In genomic region chr20:32296874-32297420, GRCh38 we compare ENCODE assay signal across 28 cellular contexts. TPM values are rescaled to one million over a fixed set of nuclear protein-coding genes. Genes with fewer than 3 reads are reported as not detected.
A peak's percentile ranks its signal among the peaks of the same experiment; 100 is the strongest.
DNase-seq lines count a peak whose midpoint lies in the region; ATAC-seq, FAIRE-seq and TF ChIP-seq lines count a peak whose summit lies in the region.
"Had no signal": no experiment of that assay in that cellular context is flagged by ENCODE, and none has a peak within 500 bp of the region (broad histone marks: within the 10 kb centered on the region; RNA-seq: fewer than 3 reads in every experiment).

No MANE protein-coding gene starts in this region.

- no peak overlapping the region for H3K4me2 ChIP-seq in Karpas-422 (ENCODE audit: low read depth, low read length, poor library complexity, severe bottlenecking)
- no peak overlapping the region for H3K4me2 ChIP-seq in K562 (ENCODE audit: insufficient read depth, low read length)
- H3K4me2 ChIP-seq in MM.1S (ENCODE audit: low read depth, low read length) = no peak overlapping the region

- no peak for TF ChIP-seq EP300 in K562 (IDR thresholded peaks at IDR 0.05; ENCODE audit: low read length)

- H3K27ac Mint-ChIP-seq in CD4-positive, CD25-positive, alpha-beta regulatory T cell = peak overlapping the region; percentile 13 to 43 (median 26)
- no peak overlapping the region for H3K27ac Mint-ChIP-seq in naive thymus-derived CD4-positive, alpha-beta T cell
- H3K27ac Mint-ChIP-seq: activated CD8-positive, alpha-beta T cell treated with anti-CD3 and anti-CD28 coated beads, Interleukin-2, amount 10 ng/mL, durations not matched to agents 7 days and 5 days; activated naive CD4-positive, alpha-beta T cell treated with anti-CD3 and anti-CD28 coated beads for 36 hours; dendritic cell treated with granulocyte-macrophage colony-stimulating factor and Interleukin-4, amounts not matched to agents 40 ng/mL and 50 ng/mL, for 4 days; endodermal cell had no signal

- CTCF ChIA-PET in K562 (lab: Yijun Ruan, JAX; ENCODE audit: low intra/inter-chr PET ratio) = no interaction called here
- CTCF ChIA-PET in naive thymus-derived CD4-positive, alpha-beta T cell (lab: Charles Lee) = interaction anchor here (0.6 kb wide), 1 partner anchor 14 kb away, joined by 3 read pairs; no protein-coding TSS in a partner anchor

- in situ Hi-C loops in K562 (cut with MboI) = no loop called here

- whole genome bisulfite sequencing in K562 (ENCODE audit: insufficient coverage, low coverage, missing lambda C conversion rate) = 49% methylated on average over 6 of the region's 6 CpGs
- WGBS in liver = 42% methylated on average over 6 of the region's 6 CpGs

- no TSS peak for BruUV-seq in K562 (replicated peaks; lab: Mats Ljungman, UMichigan)

- no peaks in the 10 kb centered on the region for H3K36me3 ChIP-seq in CD4-positive, CD25-positive, alpha-beta regulatory T cell (ENCODE audit: control insufficient read depth, insufficient read depth, low read length)
- H3K36me3 ChIP-seq in Karpas-422 (ENCODE audit: insufficient read depth, low read length) (no peaks in the 10 kb centered on the region), K562 (ENCODE audit: control insufficient read depth, insufficient read depth, low read length) (no peaks in the 10 kb centered on the region), liver (ENCODE audit: control insufficient read depth in 4 of 4, insufficient read depth in 3 of 4, low read depth in 1 of 4, low read length in 3 of 4) (no peaks in the 10 kb centered on the region), MM.1S (replicated peaks; ENCODE audit: insufficient read depth, low read length) (no peaks in the 10 kb centered on the region)
- no peaks in the 10 kb centered on the region for H3K36me3 ChIP-seq in naive thymus-derived CD4-positive, alpha-beta T cell (ENCODE audit: control insufficient read depth in 2 of 3, insufficient read depth in 3 of 3, low read length in 3 of 3)
- H3K36me3 ChIP-seq: BE2C, esophagus muscularis mucosa, gastroesophageal sphincter, SJSA1, upper lobe of right lung had no signal

- POLR2A ChIA-PET in K562 (lab: Yijun Ruan, JAX) = no interaction called here
- POLR2A ChIA-PET in naive thymus-derived CD4-positive, alpha-beta T cell (lab: Charles Lee) = no interaction called here

- H3K9ac ChIP-seq in Karpas-422 (ENCODE audit: low read length) = no peak overlapping the region
- no peak overlapping the region for H3K9ac ChIP-seq in K562 (ENCODE audit: insufficient read depth in 1 of 2, low read depth in 2 of 2, low read length in 2 of 2)
- peak overlapping the region; percentile 25 to 27 for H3K9ac ChIP-seq in liver (ENCODE audit: low read depth in 1 of 2, low read length in 2 of 2)
- no peak overlapping the region for H3K9ac ChIP-seq in MM.1S (ENCODE audit: low read length)

- peaks cover 34 to 43% (median 37%) of the 10 kb centered on the region in 4 donors for H3K4me1 Mint-ChIP-seq in CD4-positive, CD25-positive, alpha-beta regulatory T cell
- H3K4me1 Mint-ChIP-seq in naive thymus-derived CD4-positive, alpha-beta T cell = peaks cover 9 to 30% (median 22%) of the 10 kb centered on the region in 7 donors
- H3K4me1 Mint-ChIP-seq: endodermal cell had no signal

- no peak for TF ChIP-seq POLR2A in K562 (conservative IDR thresholded peaks at IDR 0.05)

- peak overlapping the region in 1 of 4 donors; percentile 20 for H3K4me3 Mint-ChIP-seq in CD4-positive, CD25-positive, alpha-beta regulatory T cell
- no peak overlapping the region for H3K4me3 Mint-ChIP-seq in naive thymus-derived CD4-positive, alpha-beta T cell
- H3K4me3 Mint-ChIP-seq: activated CD8-positive, alpha-beta T cell treated with anti-CD3 and anti-CD28 coated beads, Interleukin-2, amount 10 ng/mL, durations not matched to agents 7 days and 5 days; activated naive CD4-positive, alpha-beta T cell treated with anti-CD3 and anti-CD28 coated beads for 36 hours; dendritic cell treated with granulocyte-macrophage colony-stimulating factor and Interleukin-4, amounts not matched to agents 40 ng/mL and 50 ng/mL, for 4 days; endodermal cell; immature natural killer cell had no signal

- H3K4me3 ChIP-seq in CD4-positive, CD25-positive, alpha-beta regulatory T cell (ENCODE audit: low read depth, low read length) = no peak overlapping the region
- H3K4me3 ChIP-seq in Karpas-422 (ENCODE audit: low read length) (no peak overlapping the region), K562 (no peak overlapping the region), liver (ENCODE audit: low read depth in 1 of 3, low read length in 3 of 3) (peak overlapping the region in 1 of 3 donors; percentile 32), MM.1S (ENCODE audit: low read length) (no peak overlapping the region)
- H3K4me3 ChIP-seq in naive thymus-derived CD4-positive, alpha-beta T cell (ENCODE audit: low read length) = no peak overlapping the region
- H3K4me3 ChIP-seq: esophagus muscularis mucosa, gastroesophageal sphincter, SJSA1, upper lobe of right lung had no signal

- no peaks in the 10 kb centered on the region for H3K27me3 ChIP-seq in CD4-positive, CD25-positive, alpha-beta regulatory T cell (ENCODE audit: control insufficient read depth, insufficient read depth, low read length)
- H3K27me3 ChIP-seq in Karpas-422 (ENCODE audit: low read length) (no peaks in the 10 kb centered on the region), K562 (ENCODE audit: control insufficient read depth in 2 of 2, insufficient read depth in 2 of 2, low read length in 2 of 2) (no peaks in the 10 kb centered on the region), liver (ENCODE audit: control insufficient read depth in 4 of 4, insufficient read depth in 4 of 4, low read length in 3 of 4) (no peaks in the 10 kb centered on the region), MM.1S (replicated peaks; ENCODE audit: insufficient read depth, low read length) (no peaks in the 10 kb centered on the region)
- H3K27me3 ChIP-seq in naive thymus-derived CD4-positive, alpha-beta T cell (ENCODE audit: control insufficient read depth in 2 of 2, insufficient read depth in 2 of 2, low read length in 2 of 2) = no peaks in the 10 kb centered on the region
- H3K27me3 ChIP-seq: BE2C, esophagus muscularis mucosa, gastroesophageal sphincter, SJSA1, upper lobe of right lung had no signal

- TF ChIP-seq CTCF in K562 (IDR thresholded peaks at IDR 0.05 in 2 of 3, conservative IDR thresholded peaks at IDR 0.05 in 1 of 3; ENCODE audit: insufficient read depth in 2 of 3, low read depth in 1 of 3, low read length in 3 of 3) (no peak), liver (IDR thresholded peaks at IDR 0.05; ENCODE audit: low read depth, low read length, missing input control) (no peak), MM.1S (IDR thresholded peaks at IDR 0.05; ENCODE audit: low read length) (no peak)

- no peaks in the 10 kb centered on the region for H3K9me3 ChIP-seq in CD4-positive, CD25-positive, alpha-beta regulatory T cell (ENCODE audit: control insufficient read depth in 2 of 2, low read length in 2 of 2)
- H3K9me3 ChIP-seq in Karpas-422 (ENCODE audit: low read length) (no peaks in the 10 kb centered on the region), K562 (replicated peaks; ENCODE audit: control insufficient read depth, insufficient read depth, low read depth, low read length) (no peaks in the 10 kb centered on the region), liver (ENCODE audit: control insufficient read depth in 4 of 4, low read length in 3 of 4) (no peaks in the 10 kb centered on the region), MM.1S (replicated peaks; ENCODE audit: insufficient read depth, low read length) (no peaks in the 10 kb centered on the region)
- no peaks in the 10 kb centered on the region for H3K9me3 ChIP-seq in naive thymus-derived CD4-positive, alpha-beta T cell (ENCODE audit: control insufficient read depth in 2 of 3, low read length in 3 of 3)
- H3K9me3 ChIP-seq: BE2C, esophagus muscularis mucosa, gastroesophageal sphincter, SJSA1, upper lobe of right lung had no signal

- peaks cover 11% of the 10 kb centered on the region for H3K36me3 Mint-ChIP-seq in CD4-positive, CD25-positive, alpha-beta regulatory T cell
- H3K36me3 Mint-ChIP-seq in naive thymus-derived CD4-positive, alpha-beta T cell = peaks cover 0 to 5% (median 0%) of the 10 kb centered on the region in 5 donors
- H3K36me3 Mint-ChIP-seq: naive B cell had no signal

- no peaks in the 10 kb centered on the region for H3K9me3 Mint-ChIP-seq in CD4-positive, CD25-positive, alpha-beta regulatory T cell
- no peaks in the 10 kb centered on the region for H3K9me3 Mint-ChIP-seq in naive thymus-derived CD4-positive, alpha-beta T cell
- H3K9me3 Mint-ChIP-seq: activated naive CD4-positive, alpha-beta T cell treated with anti-CD3 and anti-CD28 coated beads for 36 hours; dendritic cell treated with granulocyte-macrophage colony-stimulating factor and Interleukin-4, amounts not matched to agents 40 ng/mL and 50 ng/mL, for 4 days; endodermal cell; immature natural killer cell; naive B cell had no signal

- H3K27ac ChIP-seq in CD4-positive, CD25-positive, alpha-beta regulatory T cell (ENCODE audit: insufficient read depth, low read length, poor library complexity, severe bottlenecking) = no peak overlapping the region
- H3K27ac ChIP-seq in Karpas-422 (ENCODE audit: low read length) (peak overlapping the region; percentile 22; the same call in 1 of the 2 replicates), K562 (ENCODE audit: extremely low read depth, low read depth, low read length) (no peak overlapping the region), liver (ENCODE audit: low read depth in 1 of 2, low read length in 2 of 2) (peak overlapping the region; percentile 54 to 59), MM.1S (ENCODE audit: low read length) (no peak overlapping the region)
- H3K27ac ChIP-seq in naive thymus-derived CD4-positive, alpha-beta T cell (ENCODE audit: low read depth, low read length) = no peak overlapping the region
- H3K27ac ChIP-seq: SJSA1, upper lobe of right lung had no signal

- peaks cover 6% of the 10 kb centered on the region for H3K4me1 ChIP-seq in CD4-positive, CD25-positive, alpha-beta regulatory T cell (ENCODE audit: control insufficient read depth, insufficient read depth, low read length, poor library complexity, severe bottlenecking)
- peaks cover 28% of the 10 kb centered on the region for H3K4me1 ChIP-seq in Karpas-422 (ENCODE audit: low read length)
- no peaks in the 10 kb centered on the region; a peak in 1 of 5 replicates for H3K4me1 ChIP-seq in K562 (replicated peaks in 1 of 2; ENCODE audit: control insufficient read depth in 2 of 2, insufficient read depth in 2 of 2, low read length in 2 of 2)
- peaks cover 0 to 34% (median 28%) of the 10 kb centered on the region in 4 donors for H3K4me1 ChIP-seq in liver (ENCODE audit: control insufficient read depth in 4 of 4, insufficient read depth in 4 of 4, low read length in 3 of 4)
- H3K4me1 ChIP-seq in MM.1S (ENCODE audit: low read length) = no peaks in the 10 kb centered on the region
- no peaks in the 10 kb centered on the region for H3K4me1 ChIP-seq in naive thymus-derived CD4-positive, alpha-beta T cell (ENCODE audit: control insufficient read depth in 2 of 2, insufficient read depth in 2 of 2, low read length in 2 of 2)
- H3K4me1 ChIP-seq: SJSA1, upper lobe of right lung had no signal

- H3K27me3 Mint-ChIP-seq in CD4-positive, CD25-positive, alpha-beta regulatory T cell = no peaks in the 10 kb centered on the region
- H3K27me3 Mint-ChIP-seq in naive thymus-derived CD4-positive, alpha-beta T cell = no peaks in the 10 kb centered on the region
- H3K27me3 Mint-ChIP-seq: dendritic cell treated with granulocyte-macrophage colony-stimulating factor and Interleukin-4, amounts not matched to agents 40 ng/mL and 50 ng/mL, for 4 days; naive B cell had no signal

- no peak for TF ChIP-seq RAD21 in K562 (CRISPR knock-in tag; conservative IDR thresholded peaks at IDR 0.05 in 1 of 2, IDR thresholded peaks at IDR 0.05 in 1 of 2)
- TF ChIP-seq RAD21 in liver (IDR thresholded peaks at IDR 0.05) = no peak

- peak; percentile 48 for FAIRE-seq in K562 (lab: Jason Lieb, UNC)
- FAIRE-seq: small intestine had no signal

- peaks cover 94% of the 10 kb centered on the region for H3K79me2 ChIP-seq in Karpas-422 (ENCODE audit: low read length)
- H3K79me2 ChIP-seq in K562 (ENCODE audit: control insufficient read depth, insufficient read depth, low read length) = no peaks in the 10 kb centered on the region
- H3K79me2 ChIP-seq in MM.1S (ENCODE audit: low read length) = peaks cover 22% of the 10 kb centered on the region; the same call in 1 of the 2 replicates

- no peaks in the 10 kb centered on the region for H3F3A ChIP-seq in MM.1S (ENCODE audit: insufficient read depth, low read length)

- no peak for ATAC-seq in CD4-positive, CD25-positive, alpha-beta regulatory T cell (ENCODE audit: low read depth in 2 of 2)
- ATAC-seq in K562 = no peak
- no peak for ATAC-seq in naive thymus-derived CD4-positive, alpha-beta T cell
- ATAC-seq: activated CD8-positive, alpha-beta T cell treated with anti-CD3 and anti-CD28 coated beads, Interleukin-2, amount 10 ng/mL, durations not matched to agents 7 days and 5 days; gastroesophageal sphincter; upper lobe of right lung had no signal

- H2AFZ ChIP-seq in Karpas-422 (ENCODE audit: low read length) (no peak overlapping the region), K562 (ENCODE audit: low read depth, low read length) (no peak overlapping the region), MM.1S (ENCODE audit: low read length) (no peak overlapping the region)

- no peak for DNase-seq in CD4-positive, CD25-positive, alpha-beta regulatory T cell
- DNase-seq in Karpas-422 (no peak), K562 (ENCODE audit: extremely low read depth in 1 of 4, low spot score in 3 of 4) (no peak), MM.1S (no peak), NCI-H146 treated with DMSO at 0.1 percent for 48 hours (lab: John Stamatoyannopoulos, UW; ENCODE audit: unreplicated experiment) (no peak)
- DNase-seq in activated CD4-positive, alpha-beta T cell treated with anti-CD3 and anti-CD28 coated beads, Interleukin-2, amount 50 U/mL, for 48 hours = no peak
- no peak for DNase-seq in naive thymus-derived CD4-positive, alpha-beta T cell
- DNase-seq: ACHN; activated CD4-positive, CD25-positive, alpha-beta regulatory T cell treated with anti-CD3 and anti-CD28 coated beads, Interleukin-2, amount 50 U/mL, for 72 hours; activated CD8-positive, alpha-beta T cell treated with anti-CD3 and anti-CD28 coated beads, Interleukin-2, amount 10 ng/mL, durations not matched to agents 7 days and 5 days; activated naive CD4-positive, alpha-beta T cell treated with anti-CD3 and anti-CD28 coated beads for 36 hours; anterior cingulate cortex; BE2C; endodermal cell; hippocampal formation; immature natural killer cell; naive B cell; NCI-H1105; NCI-H2029; NCI-H345; small intestine; T-helper 1 cell; upper lobe of right lung had no signal

- H3K9me1 ChIP-seq in K562 (ENCODE audit: control insufficient read depth, insufficient read depth, low read length) = no peaks in the 10 kb centered on the region

- intact Hi-C loops in K562 (cut with micrococcal nuclease) = no loop called here
- intact Hi-C loops in naive thymus-derived CD4-positive, alpha-beta T cell (cut with micrococcal nuclease) = no loop called here

- H4K20me1 ChIP-seq in Karpas-422 (ENCODE audit: insufficient read depth, low read depth, low read length) = 0 out of 2 replicates have a peak, but pooled peaks cover 4% of the 10 kb centered on the region
- 0 out of 2 replicates have a peak, but pooled peaks cover 6% of the 10 kb centered on the region for H4K20me1 ChIP-seq in K562 (replicated peaks; ENCODE audit: control insufficient read depth, insufficient read depth, low read length)
- no peaks in the 10 kb centered on the region for H4K20me1 ChIP-seq in MM.1S (ENCODE audit: insufficient read depth, low read length)

- no peaks in the 10 kb centered on the region for H3K9me2 ChIP-seq in Karpas-422 (replicated peaks; ENCODE audit: insufficient read depth, low read length)
- H3K9me2 ChIP-seq in MM.1S (replicated peaks; ENCODE audit: insufficient read depth, low read length) = no peaks in the 10 kb centered on the region

RNA-seq across cellular contexts. Expression of gene KIF3B, which starts 19.5 kb away (rescaled TPM):
- total RNA-seq in CD4-positive, CD25-positive, alpha-beta regulatory T cell = 19.6 TPM
- 1 to 10 TPM; 1.8 to 3.1 (median 2.3) TPM for polyA plus RNA-seq in CD4-positive, CD25-positive, alpha-beta regulatory T cell
- 15.7 and 17.9 TPM in 2 replicates for total RNA-seq in Karpas-422 (2014; rRNA removed; shearing (Covaris generic); ENCODE audit: low replicate concordance)
- total RNA-seq in K562 (2011; cell fraction: chromatin; rRNA removed; ENCODE audit: low replicate concordance) = 9.0 and 15.2 TPM in 2 replicates
- 5.3 and 5.7 TPM in 2 replicates for total RNA-seq in K562 (2011; cell fraction: nucleolus; rRNA removed)
- total RNA-seq in K562 (2011; cell fraction: nucleoplasm; rRNA removed) = 7.2 and 7.9 TPM in 2 replicates
- total RNA-seq in K562 (2014; rRNA removed) (6.3 and 7.8 TPM in 2 replicates), K562 (2014; rRNA removed; fragmentation: Illumina TruSeq; extraction: Trizol) (9.6 and 11.5 TPM in 2 replicates), K562 (2015; rRNA removed; fragmentation: Illumina TruSeq; extraction: Trizol) (8.4 and 8.6 TPM in 2 replicates), K562 (2021) (9.1 and 9.8 TPM in 2 replicates), liver (10 to 100 TPM in 1 of 2 donors, 1 to 10 TPM in 1; 8.3 to 24.2 TPM)
- polyA plus RNA-seq in K562 (2011; rRNA removed) (6.8 and 12.3 TPM in 2 replicates), K562 (2014; fragmentation: Illumina TruSeq; extraction: Trizol) (11.5 and 11.7 TPM in 2 replicates), K562 (2014; fragmentation: Nextera tagmentation; extraction: Ambion mirVana) (1 to 10 TPM; 2.9 to 3.6 TPM), K562 (2014; rRNA removed) (7.2 and 7.7 TPM in 2 replicates), liver (10 to 100 TPM in 1 of 2 donors, 1 to 10 TPM in 1; 8.6 to 17.2 TPM)
- polyA plus RNA-seq in K562 (2011; cell fraction: cytosol; rRNA removed) = 6.0 and 7.9 TPM in 2 replicates
- polyA plus RNA-seq in K562 (2011; cell fraction: nucleus; rRNA removed) = 3.2 and 4.4 TPM in 2 replicates
- polyA plus RNA-seq in K562 (2012) = 8.6 and 10.3 TPM in 2 replicates
- 12.5 and 18.6 TPM in 2 replicates for polyA minus RNA-seq in K562 (2011; rRNA and poly(A)+ RNA removed)
- 5.3 and 7.4 TPM in 2 replicates for polyA minus RNA-seq in K562 (2011; cell fraction: cytosol; rRNA and poly(A)+ RNA removed)
- 2.0 and 3.4 TPM in 2 replicates for polyA minus RNA-seq in K562 (2011; cell fraction: nucleus; rRNA and poly(A)+ RNA removed)
- total RNA-seq in naive thymus-derived CD4-positive, alpha-beta T cell = 10 to 100 TPM in 4 of 5 experiments, 1 to 10 TPM in 1; 9.3 to 19.5 (median 11.5) TPM
- 1 to 10 TPM; 1.5 to 2.7 TPM for polyA plus RNA-seq in naive thymus-derived CD4-positive, alpha-beta T cell

Comparison
In these comparisons a context has a peak if more than half of its experiments do, and no peak if none do; other contexts are left out.
1. H3K27ac ChIP-seq: peak in Karpas-422 (single experiment) and liver (2 of 2); none in CD4-positive, CD25-positive, alpha-beta regulatory T cell (single experiment), K562 (single experiment), MM.1S (single experiment) and naive thymus-derived CD4-positive, alpha-beta T cell (single experiment).
2. H3K27ac Mint-ChIP-seq: peak in CD4-positive, CD25-positive, alpha-beta regulatory T cell (3 of 3); none in naive thymus-derived CD4-positive, alpha-beta T cell (0 of 9).
3. H3K9ac ChIP-seq: peak in liver (2 of 2); none in Karpas-422 (single experiment), K562 (0 of 2) and MM.1S (single experiment).